ENCODE assay signal across 8 cellular contexts in the genomic region with DNA sequence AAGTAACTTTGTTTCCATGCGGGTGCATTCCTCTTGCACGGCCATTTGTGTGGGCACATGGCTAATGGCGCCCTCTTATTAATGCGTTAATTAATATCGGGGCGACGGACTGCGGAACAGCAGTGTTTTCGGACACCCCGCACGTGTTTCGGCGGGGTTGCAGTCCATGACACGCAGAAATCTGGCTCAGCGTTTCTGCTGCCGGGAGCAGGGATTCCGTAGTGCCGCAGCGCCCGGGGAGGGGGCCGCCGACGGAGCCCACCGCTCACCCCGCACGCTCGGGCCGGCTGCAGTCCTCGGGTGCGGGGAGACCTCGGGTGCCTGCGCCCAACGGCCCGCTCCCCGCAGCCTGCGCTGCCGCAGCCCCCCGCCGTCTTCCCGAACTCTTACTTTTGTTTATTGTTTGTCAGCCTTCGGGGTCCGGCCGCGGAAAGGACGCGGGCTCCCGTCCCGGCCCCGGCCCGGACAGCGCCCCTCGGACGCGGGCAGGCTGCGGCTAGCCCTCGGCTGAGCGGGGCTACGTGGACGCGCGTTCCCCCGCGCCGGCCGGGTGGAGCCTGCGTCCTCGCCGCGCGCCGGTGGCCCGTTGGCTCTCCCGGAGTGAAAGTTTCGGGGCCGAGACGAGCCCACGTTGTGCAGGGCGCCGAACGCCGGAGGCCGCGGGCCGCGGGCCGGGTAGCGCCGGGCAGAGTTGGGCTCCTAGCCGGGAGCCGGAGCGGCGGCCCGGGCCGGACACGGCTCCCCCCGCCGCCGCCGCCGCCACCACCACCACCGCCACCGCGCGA. TPM values are rescaled to one million over a fixed set of nuclear protein-coding genes. Genes with fewer than 3 reads are reported as not detected.
DNase-seq lines count a peak whose midpoint lies in the region; ATAC-seq and TF ChIP-seq lines count a peak whose summit lies in the region.

No MANE protein-coding gene starts in this region.

- H3K4me1 Mint-ChIP-seq in IgD-negative memory B cell (peaks cover 11 to 20% (median 17%) of the 10 kb centered on the region in 3 donors), neural crest cell (peaks cover 39% of the 10 kb centered on the region)
- peaks cover 31% of the 10 kb centered on the region for H3K4me1 Mint-ChIP-seq in activated T-helper 2 cell treated with anti-CD3 and anti-CD28 coated beads, Interferon-gamma antibody, Interleukin-2, Interleukin-4, amounts not matched to agents 10 μg/mL and 5 μg/mL and 100 μg/mL, durations not matched to agents 14 hours and 24 hours and 36 hours (ENCODE audit: low read depth)

- TF ChIP-seq CTCF in BJ (IDR thresholded peaks at IDR 0.05; ENCODE audit: insufficient read depth, low read depth, low read length) (no peak), foreskin keratinocyte (conservative IDR thresholded peaks at IDR 0.05) (no peak), neural crest cell (conservative IDR thresholded peaks at IDR 0.05) (no peak)

- no peak for DNase-seq in BJ (ENCODE audit: low read depth)
- DNase-seq in activated T-helper 2 cell treated with anti-CD3 and anti-CD28 coated beads, Interferon-gamma antibody, Interleukin-2, Interleukin-4, amounts not matched to agents 10 μg/mL and 5 μg/mL and 100 μg/mL, durations not matched to agents 14 hours and 24 hours and 36 hours (ENCODE audit: low spot score) = no peak
- DNase-seq in foreskin keratinocyte = no peak
- no peak for DNase-seq in neural crest cell (ENCODE audit: low read depth, low spot score)
- DNase-seq in 8988T = no peak

- H3K4me3 Mint-ChIP-seq in IgD-negative memory B cell (peak overlapping the region; percentile 77 to 96 (median 90)), neural crest cell (peak overlapping the region; percentile 94)
- peak overlapping the region; percentile 63 for H3K4me3 Mint-ChIP-seq in activated T-helper 2 cell treated with anti-CD3 and anti-CD28 coated beads, Interferon-gamma antibody, Interleukin-2, Interleukin-4, amounts not matched to agents 10 μg/mL and 5 μg/mL and 100 μg/mL, durations not matched to agents 14 hours and 24 hours and 36 hours (ENCODE audit: low read depth)

- H3K27ac Mint-ChIP-seq in IgD-negative memory B cell (peak overlapping the region in 1 of 3 donors; percentile 46), neural crest cell (ENCODE audit: unreplicated experiment) (no peak overlapping the region)
- no peak overlapping the region for H3K27ac Mint-ChIP-seq in activated T-helper 2 cell treated with anti-CD3 and anti-CD28 coated beads, Interferon-gamma antibody, Interleukin-2, Interleukin-4, amounts not matched to agents 10 μg/mL and 5 μg/mL and 100 μg/mL, durations not matched to agents 14 hours and 24 hours and 36 hours

- H3K36me3 Mint-ChIP-seq in IgD-negative memory B cell (no peaks in the 10 kb centered on the region), neural crest cell (ENCODE audit: low read depth) (no peaks in the 10 kb centered on the region)
- H3K36me3 Mint-ChIP-seq in activated T-helper 2 cell treated with anti-CD3 and anti-CD28 coated beads, Interferon-gamma antibody, Interleukin-2, Interleukin-4, amounts not matched to agents 10 μg/mL and 5 μg/mL and 100 μg/mL, durations not matched to agents 14 hours and 24 hours and 36 hours (ENCODE audit: low read depth) = peaks cover 2% of the 10 kb centered on the region

- H3K4me1 ChIP-seq in foreskin keratinocyte = peaks cover 48% of the 10 kb centered on the region

- peak; percentile 23 for ATAC-seq in foreskin keratinocyte
- no peak for ATAC-seq in HG02763 (IDR thresholded peaks at IDR 0.05; ENCODE audit: unreplicated experiment)
- ATAC-seq in GM19395 (IDR thresholded peaks at IDR 0.05; ENCODE audit: unreplicated experiment) = no peak

- H3K27me3 ChIP-seq in BJ (ENCODE audit: control insufficient read depth, insufficient read depth, low read length) (no peaks in the 10 kb centered on the region), foreskin keratinocyte (no peaks in the 10 kb centered on the region)

- H3K36me3 ChIP-seq in BJ (ENCODE audit: control insufficient read depth, insufficient read depth, low read length) = no peaks in the 10 kb centered on the region

- peaks cover 40% of the 10 kb centered on the region for H3K27me3 Mint-ChIP-seq in IgD-negative memory B cell
- H3K27me3 Mint-ChIP-seq in activated T-helper 2 cell treated with anti-CD3 and anti-CD28 coated beads, Interferon-gamma antibody, Interleukin-2, Interleukin-4, amounts not matched to agents 10 μg/mL and 5 μg/mL and 100 μg/mL, durations not matched to agents 14 hours and 24 hours and 36 hours (ENCODE audit: low read depth) = peaks cover 62% of the 10 kb centered on the region
- peaks cover 86% of the 10 kb centered on the region for H3K27me3 Mint-ChIP-seq in neural crest cell (ENCODE audit: low read depth)

- peak overlapping the region; percentile 73 for H3K27ac ChIP-seq in foreskin keratinocyte

- CTCF ChIA-PET in BJ (lab: Yijun Ruan, JAX) = no interaction called here

- POLR2A ChIA-PET in BJ (lab: Charles Lee) = no interaction called here

- peaks cover 0 to 7% (median 4%) of the 10 kb centered on the region in 3 donors for H3K9me3 Mint-ChIP-seq in IgD-negative memory B cell
- H3K9me3 Mint-ChIP-seq in activated T-helper 2 cell treated with anti-CD3 and anti-CD28 coated beads, Interferon-gamma antibody, Interleukin-2, Interleukin-4, amounts not matched to agents 10 μg/mL and 5 μg/mL and 100 μg/mL, durations not matched to agents 14 hours and 24 hours and 36 hours = no peaks in the 10 kb centered on the region
- no peaks in the 10 kb centered on the region for H3K9me3 Mint-ChIP-seq in neural crest cell

- intact Hi-C loops in activated T-helper 2 cell treated with anti-CD3 and anti-CD28 coated beads, Interferon-gamma antibody, Interleukin-2, Interleukin-4, amounts not matched to agents 10 μg/mL and 5 μg/mL and 100 μg/mL, durations not matched to agents 14 hours and 24 hours and 36 hours (cut with micrococcal nuclease) = no loop called here

- H3K4me3 ChIP-seq in BJ (ENCODE audit: low read depth, low read length) = peak overlapping the region; percentile 69

RNA-seq across cellular contexts. Expression of a gene that starts 0.8 kb away (rescaled TPM):
- polyA plus RNA-seq in BJ (2011; rRNA removed) = 3.5 and 4.5 TPM in 2 replicates
- 9.4 and 17.4 TPM in 2 replicates for polyA minus RNA-seq in BJ (2011; rRNA and poly(A)+ RNA removed)
- 0.93 TPM for polyA plus RNA-seq in IgD-negative memory B cell
- 1.4 and 1.5 TPM in 2 replicates for total RNA-seq in activated T-helper 2 cell treated with anti-CD3 and anti-CD28 coated beads, Interferon-gamma antibody, Interleukin-2, Interleukin-4, amounts not matched to agents 10 μg/mL and 5 μg/mL and 100 μg/mL, durations not matched to agents 14 hours and 24 hours and 36 hours
- total RNA-seq in foreskin keratinocyte = 15.1 and 16.8 TPM in 2 replicates
- 3.2 and 4.0 TPM in 2 replicates for polyA plus RNA-seq in foreskin keratinocyte
- 2.2 and 3.4 TPM in 2 replicates for total RNA-seq in neural crest cell
